Comparison of ENCODE assay signal across 8 cellular contexts in the genomic region with DNA sequence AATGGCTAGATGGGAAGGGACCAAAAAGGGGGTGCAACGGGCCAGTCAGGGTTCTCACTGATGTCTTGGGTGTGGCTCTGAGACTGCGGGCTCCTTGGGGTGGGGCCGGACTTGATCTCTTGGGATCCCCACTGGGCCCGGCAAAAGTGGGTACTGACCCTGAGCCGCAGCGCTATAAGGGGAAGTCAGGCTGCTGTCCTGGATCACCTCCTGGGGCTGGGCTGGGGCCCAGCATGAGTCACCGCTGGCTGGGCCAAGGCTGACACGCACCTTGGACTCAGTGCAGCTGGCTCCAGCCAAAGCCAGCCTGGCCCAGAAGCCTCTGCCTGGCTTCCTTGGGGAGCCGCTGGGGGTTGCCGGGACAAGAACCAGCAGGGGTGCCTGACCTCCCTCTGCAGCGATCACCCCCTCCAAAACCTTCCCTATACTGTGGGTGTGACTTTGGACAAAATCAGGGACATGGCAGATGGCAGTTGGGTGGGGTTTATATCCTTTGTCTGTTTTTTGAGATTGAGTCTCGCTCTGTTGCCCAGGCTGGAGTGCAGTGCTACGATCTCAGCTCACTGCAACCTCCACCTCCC. TPM values are rescaled to one million over a fixed set of nuclear protein-coding genes. Genes with fewer than 3 reads are reported as not detected.
A peak's percentile ranks its signal among the peaks of the same experiment; 100 is the strongest.
DNase-seq lines count a peak whose midpoint lies in the region; ATAC-seq, FAIRE-seq and TF ChIP-seq lines count a peak whose summit lies in the region.

No MANE protein-coding gene starts in this region.

- peaks cover 9% of the 10 kb centered on the region for H4K20me1 ChIP-seq in keratinocyte (ENCODE audit: control insufficient read depth, extremely low read depth, insufficient read depth, low read length)

- H3K4me1 Mint-ChIP-seq in CD8-positive, alpha-beta memory T cell: peaks cover 28 to 52% (median 36%) of the 10 kb centered on the region in 3 donors
- peaks cover 45% of the 10 kb centered on the region for H3K4me1 Mint-ChIP-seq in brain
- H3K4me1 Mint-ChIP-seq in activated naive CD4-positive, alpha-beta T cell treated with anti-CD3 and anti-CD28 coated beads for 36 hours (ENCODE audit: low read depth): peaks cover 36% of the 10 kb centered on the region

- peak overlapping the region; percentile 30 for H3K4me2 ChIP-seq in keratinocyte (ENCODE audit: control insufficient read depth, extremely low read depth, insufficient read depth, low read depth, low read length)

- H3K27me3 ChIP-seq in CD8-positive, alpha-beta memory T cell (ENCODE audit: insufficient read depth, low read length, poor library complexity, severe bottlenecking): no peaks in the 10 kb centered on the region
- H3K27me3 ChIP-seq in keratinocyte (ENCODE audit: control insufficient read depth, extremely low read depth, insufficient read depth, low read length) (no peaks in the 10 kb centered on the region), stomach (no peaks in the 10 kb centered on the region)

- H3K4me3 ChIP-seq in CD8-positive, alpha-beta memory T cell (ENCODE audit: low read length): no peak overlapping the region
- H3K4me3 ChIP-seq in keratinocyte (ENCODE audit: control insufficient read depth in 2 of 3, extremely low read depth in 1 of 3, insufficient read depth in 2 of 3, low read depth in 1 of 3, low read length in 3 of 3) (no peak overlapping the region), stomach (peak overlapping the region in 2 of 4 donors; percentile 10 to 25)

- CTCF ChIA-PET in CD8-positive, alpha-beta memory T cell (lab: Charles Lee): interaction anchor here (1.2 to 15.5 kb wide), 3 partner anchors 16 to 58 kb away, joined by 4 to 436 read pairs (median 299); a partner anchor contains a TSS
- CTCF ChIA-PET in activated naive CD4-positive, alpha-beta T cell treated with anti-CD3 and anti-CD28 coated beads for 36 hours (lab: Charles Lee): interaction anchor here (0.5 to 6.9 kb wide), 6 partner anchors 23 to 135 kb away, joined by 3 to 145 read pairs (median 4); no protein-coding TSS in a partner anchor

- peaks cover 15% of the 10 kb centered on the region for H3K79me2 ChIP-seq in keratinocyte (ENCODE audit: control insufficient read depth, insufficient read depth, low read length)

- H3K4me1 ChIP-seq in CD8-positive, alpha-beta memory T cell (ENCODE audit: insufficient read depth, low read length): peaks cover 40% of the 10 kb centered on the region
- H3K4me1 ChIP-seq in keratinocyte (ENCODE audit: control insufficient read depth, extremely low read depth, insufficient read depth, low read length) (peaks cover 27% of the 10 kb centered on the region), stomach (peaks cover 56 to 73% (median 59%) of the 10 kb centered on the region in 4 donors)

- 18 to 24% (median 21%) methylated on average over 9 to 13 of the region's 13 CpGs for WGBS in stomach, 5 donors

- H3K4me3 Mint-ChIP-seq in CD8-positive, alpha-beta memory T cell: peak overlapping the region in 5 of 7 donors; percentile 37 to 88 (median 55)
- H3K4me3 Mint-ChIP-seq in brain: peak overlapping the region in 1 of 5 experiments; percentile 72
- H3K4me3 Mint-ChIP-seq in activated naive CD4-positive, alpha-beta T cell treated with anti-CD3 and anti-CD28 coated beads for 36 hours: no peak overlapping the region

- peak overlapping the region; percentile 2 for H3K27ac ChIP-seq in CD8-positive, alpha-beta memory T cell (ENCODE audit: low read depth, low read length)
- H3K27ac ChIP-seq in keratinocyte (ENCODE audit: control insufficient read depth, insufficient read depth, low read length) (no peak overlapping the region), stomach (peak overlapping the region; percentile 43 to 85 (median 80))

- H3K27ac Mint-ChIP-seq in CD8-positive, alpha-beta memory T cell: peak overlapping the region in 7 of 8 donors; percentile 48 to 99 (median 73)
- H3K27ac Mint-ChIP-seq in brain: peak overlapping the region in 4 of 5 experiments; percentile 50 to 81 (median 72)
- no peak overlapping the region for H3K27ac Mint-ChIP-seq in activated naive CD4-positive, alpha-beta T cell treated with anti-CD3 and anti-CD28 coated beads for 36 hours

- intact Hi-C loops in stomach (cut with DNase I; ENCODE audit: low total_unique reads): loop anchor here (5.0 kb wide), 1 partner anchor 52 kb away; no protein-coding TSS in a partner anchor
- intact Hi-C loops in activated naive CD4-positive, alpha-beta T cell treated with anti-CD3 and anti-CD28 coated beads for 36 hours (cut with micrococcal nuclease): no loop called here

- DNase-seq in CD8-positive, alpha-beta memory T cell: peak in 3 of 5 donors; percentile 48 to 71 (median 52)
- DNase-seq in NAMALWA (ENCODE audit: low spot score) (peak; percentile 58), keratinocyte (ENCODE audit: low read depth, low spot score) (no peak), stomach (peak; percentile 89), NCI-H510A (lab: John Stamatoyannopoulos, UW) (no peak)
- no peak for DNase-seq in activated naive CD4-positive, alpha-beta T cell treated with anti-CD3 and anti-CD28 coated beads for 36 hours

- no peaks in the 10 kb centered on the region for H3K9me3 ChIP-seq in CD8-positive, alpha-beta memory T cell (ENCODE audit: low read length)
- H3K9me3 ChIP-seq in keratinocyte (ENCODE audit: control insufficient read depth, low read depth, low read length) (no peaks in the 10 kb centered on the region), stomach (no peaks in the 10 kb centered on the region)

- dilution Hi-C loops in keratinocyte (cut with MboI; ENCODE audit: extremely low pct_ligation_motif_present, low sequenced_read_pairs): no loop called here

- peaks cover 14% of the 10 kb centered on the region for H3K36me3 ChIP-seq in CD8-positive, alpha-beta memory T cell (ENCODE audit: insufficient read depth, low read length)
- peaks cover 1 to 8% of the 10 kb centered on the region in 2 experiments for H3K36me3 ChIP-seq in keratinocyte (ENCODE audit: control insufficient read depth in 2 of 2, extremely low read depth in 1 of 2, insufficient read depth in 2 of 2, low read length in 2 of 2)
- peaks cover 8 to 37% (median 21%) of the 10 kb centered on the region in 4 donors for H3K36me3 ChIP-seq in stomach

- TF ChIP-seq CTCF in brain (conservative IDR thresholded peaks at IDR 0.05) (no peak), keratinocyte (optimal IDR thresholded peaks at IDR 0.05 in 1 of 3, IDR thresholded peaks at IDR 0.05 in 1 of 3, conservative IDR thresholded peaks at IDR 0.05 in 1 of 3; ENCODE audit: extremely low read depth in 1 of 3, insufficient read depth in 2 of 3, low read length in 3 of 3) (no peak), stomach (IDR thresholded peaks at IDR 0.05) (no peak)

- no peak overlapping the region for H3K9ac ChIP-seq in keratinocyte (ENCODE audit: control insufficient read depth, extremely low read depth, insufficient read depth, low read length)

- no peak for FAIRE-seq in keratinocyte (lab: Jason Lieb, UNC)

- no peak overlapping the region for H2AFZ ChIP-seq in keratinocyte (ENCODE audit: control insufficient read depth, low read length)

- POLR2A ChIA-PET in CD8-positive, alpha-beta memory T cell (lab: Charles Lee): interaction anchor here (1.1 kb wide), 1 partner anchor 18 kb away, joined by 4 read pairs; no protein-coding TSS in a partner anchor

- peaks cover 7 to 41% (median 7%) of the 10 kb centered on the region in 3 donors for H3K36me3 Mint-ChIP-seq in CD8-positive, alpha-beta memory T cell
- peaks cover 32% of the 10 kb centered on the region for H3K36me3 Mint-ChIP-seq in brain
- H3K36me3 Mint-ChIP-seq in activated naive CD4-positive, alpha-beta T cell treated with anti-CD3 and anti-CD28 coated beads for 36 hours (ENCODE audit: low read depth): peaks cover 14% of the 10 kb centered on the region

- no peaks in the 10 kb centered on the region for H3K9me1 ChIP-seq in keratinocyte (ENCODE audit: control insufficient read depth, extremely low read depth, insufficient read depth, low read length)

- peaks cover 0 to 6% (median 3%) of the 10 kb centered on the region in 5 donors for H3K9me3 Mint-ChIP-seq in CD8-positive, alpha-beta memory T cell
- H3K9me3 Mint-ChIP-seq in brain: peaks cover 0 to 11% (median 5%) of the 10 kb centered on the region in 5 experiments
- H3K9me3 Mint-ChIP-seq in activated naive CD4-positive, alpha-beta T cell treated with anti-CD3 and anti-CD28 coated beads for 36 hours: no peaks in the 10 kb centered on the region

- TF ChIP-seq EP300 in stomach (IDR thresholded peaks at IDR 0.05): peak; percentile 48

- ATAC-seq in GM21515 (IDR thresholded peaks at IDR 0.05; ENCODE audit: unreplicated experiment): no peak

- peaks cover 0 to 48% of the 10 kb centered on the region in 2 donors for H3K27me3 Mint-ChIP-seq in CD8-positive, alpha-beta memory T cell
- H3K27me3 Mint-ChIP-seq in brain: peaks cover 7% of the 10 kb centered on the region
- H3K27me3 Mint-ChIP-seq in activated naive CD4-positive, alpha-beta T cell treated with anti-CD3 and anti-CD28 coated beads for 36 hours (ENCODE audit: low read depth): no peaks in the 10 kb centered on the region

- no peak for TF ChIP-seq POLR2A in stomach (IDR thresholded peaks at IDR 0.05)

RNA-seq across cellular contexts. Expression of a gene that starts 0.6 kb away (rescaled TPM):
- 1 to 10 TPM; 1.3 TPM for total RNA-seq in CD8-positive, alpha-beta memory T cell
- polyA plus RNA-seq in CD8-positive, alpha-beta memory T cell: 0.31 TPM
- 7.6 TPM for polyA plus RNA-seq in brain (ENCODE audit: insufficient read depth, low read depth, low replicate concordance)
- polyA plus RNA-seq in keratinocyte: 0.02 to 0.06 TPM in 2 of 3 replicates, not detected in the other
- not detected for polyA plus RNA-seq in keratinocyte (2011; ENCODE audit: low read depth)
- polyA plus RNA-seq in keratinocyte (2011; cell fraction: cytosol; rRNA removed): not detected in 2 replicates
- polyA plus RNA-seq in keratinocyte (2011; cell fraction: nucleus; rRNA removed): 0.69 and 3.8 TPM in 2 replicates
- 0.02 and 0.34 TPM in 2 replicates for polyA plus RNA-seq in keratinocyte (2012; ENCODE audit: low replicate concordance)
- 0.26 to 0.46 TPM in 2 of 3 replicates, not detected in the other for polyA minus RNA-seq in keratinocyte
- polyA minus RNA-seq in keratinocyte (2011; cell fraction: cytosol; rRNA and poly(A)+ RNA removed): not detected
- 0.84 and 2.8 TPM in 2 replicates for polyA minus RNA-seq in keratinocyte (2011; cell fraction: nucleus; rRNA and poly(A)+ RNA removed)
- total RNA-seq in stomach: 10 to 100 TPM in 1 of 5 donors, 1 to 10 TPM in 3, not detected in 1; 2.4 to 35.7 (median 4.0) TPM
- polyA plus RNA-seq in stomach: 1 to 10 TPM; 1.4 to 2.7 (median 2.6) TPM
- total RNA-seq in activated naive CD4-positive, alpha-beta T cell treated with anti-CD3 and anti-CD28 coated beads for 36 hours: under 1 TPM in 1 of 2 experiments, not detected in 1; 0.19 TPM

RNA-seq across cellular contexts. Expression of a gene that starts 6.6 kb away (rescaled TPM):
- total RNA-seq in CD8-positive, alpha-beta memory T cell: 100 to 1,000 TPM; 300 to 327 TPM
- polyA plus RNA-seq in CD8-positive, alpha-beta memory T cell: 174 TPM
- 159 TPM for polyA plus RNA-seq in brain (ENCODE audit: insufficient read depth, low read depth, low replicate concordance)
- 17.2 to 36.7 TPM (median 20.7 TPM) in 3 replicates for polyA plus RNA-seq in keratinocyte
- 36.2 TPM for polyA plus RNA-seq in keratinocyte (2011; ENCODE audit: low read depth)
- 13.4 and 56.6 TPM in 2 replicates for polyA plus RNA-seq in keratinocyte (2011; cell fraction: cytosol; rRNA removed)
- 31.1 and 77.4 TPM in 2 replicates for polyA plus RNA-seq in keratinocyte (2011; cell fraction: nucleus; rRNA removed)
- 25.3 and 35.2 TPM in 2 replicates for polyA plus RNA-seq in keratinocyte (2012; ENCODE audit: low replicate concordance)
- polyA minus RNA-seq in keratinocyte: 8.8 to 21.5 TPM (median 11.9 TPM) in 3 replicates
- polyA minus RNA-seq in keratinocyte (2011; cell fraction: cytosol; rRNA and poly(A)+ RNA removed): 116 TPM
- 81.8 and 91.2 TPM in 2 replicates for polyA minus RNA-seq in keratinocyte (2011; cell fraction: nucleus; rRNA and poly(A)+ RNA removed)
- total RNA-seq in stomach: 1,000 to 10,000 TPM in 2 of 5 donors, 100 to 1,000 TPM in 3; 118 to 1,659 (median 737) TPM
- 100 to 1,000 TPM in 2 of 3 donors, 10 to 100 TPM in 1; 78.6 to 272 (median 102) TPM for polyA plus RNA-seq in stomach
- total RNA-seq in activated naive CD4-positive, alpha-beta T cell treated with anti-CD3 and anti-CD28 coated beads for 36 hours: 100 to 1,000 TPM in 1 of 2 experiments, 10 to 100 TPM in 1; 87.9 to 105 TPM

RNA-seq across cellular contexts. Expression of a gene that starts 48.0 kb away (rescaled TPM):
- 100 to 1,000 TPM; 351 to 373 TPM for total RNA-seq in CD8-positive, alpha-beta memory T cell
- polyA plus RNA-seq in CD8-positive, alpha-beta memory T cell: 154 TPM
- polyA plus RNA-seq in brain (ENCODE audit: insufficient read depth, low read depth, low replicate concordance) (231 TPM), keratinocyte (150 to 170 TPM (median 162 TPM) in 3 replicates), stomach (100 to 1,000 TPM; 114 to 181 (median 173) TPM)
- polyA plus RNA-seq in keratinocyte (2011; ENCODE audit: low read depth): 50.4 TPM
- polyA plus RNA-seq in keratinocyte (2011; cell fraction: cytosol; rRNA removed): 74.7 and 141 TPM in 2 replicates
- polyA plus RNA-seq in keratinocyte (2011; cell fraction: nucleus; rRNA removed): 41.7 and 45.2 TPM in 2 replicates
- polyA plus RNA-seq in keratinocyte (2012; ENCODE audit: low replicate concordance): 86.5 and 186 TPM in 2 replicates
- 30.7 to 49.0 TPM (median 33.8 TPM) in 3 replicates for polyA minus RNA-seq in keratinocyte
- polyA minus RNA-seq in keratinocyte (2011; cell fraction: cytosol; rRNA and poly(A)+ RNA removed): 109 TPM
- 16.4 and 21.7 TPM in 2 replicates for polyA minus RNA-seq in keratinocyte (2011; cell fraction: nucleus; rRNA and poly(A)+ RNA removed)
- total RNA-seq in stomach: 100 to 1,000 TPM in 2 of 5 donors, 10 to 100 TPM in 3; 24.1 to 185 (median 98.6) TPM
- 100 to 1,000 TPM; 439 to 451 TPM for total RNA-seq in activated naive CD4-positive, alpha-beta T cell treated with anti-CD3 and anti-CD28 coated beads for 36 hours

RNA-seq across cellular contexts. Expression of a gene that starts 48.6 kb away (rescaled TPM):
- not detected for total RNA-seq in CD8-positive, alpha-beta memory T cell
- not detected for polyA plus RNA-seq in CD8-positive, alpha-beta memory T cell
- polyA plus RNA-seq in brain (ENCODE audit: insufficient read depth, low read depth, low replicate concordance) (0.25 TPM), keratinocyte (0.03 TPM in 1 of 3 replicates, not detected in the others), stomach (under 1 TPM in 1 of 3 donors, not detected in 2; 0.95 TPM)
- polyA plus RNA-seq in keratinocyte (2011; ENCODE audit: low read depth): not detected
- not detected in 2 replicates for polyA plus RNA-seq in keratinocyte (2011; cell fraction: cytosol; rRNA removed)
- 0.20 and 0.31 TPM in 2 replicates for polyA plus RNA-seq in keratinocyte (2011; cell fraction: nucleus; rRNA removed)
- not detected in 2 replicates for polyA plus RNA-seq in keratinocyte (2012; ENCODE audit: low replicate concordance)
- not detected in 3 replicates for polyA minus RNA-seq in keratinocyte
- polyA minus RNA-seq in keratinocyte (2011; cell fraction: cytosol; rRNA and poly(A)+ RNA removed): not detected
- polyA minus RNA-seq in keratinocyte (2011; cell fraction: nucleus; rRNA and poly(A)+ RNA removed): not detected in 2 replicates
- 10 to 100 TPM in 3 of 5 donors, 1 to 10 TPM in 1, under 1 TPM in 1; 0.87 to 25.4 (median 11.4) TPM for total RNA-seq in stomach
- under 1 TPM in 1 of 2 experiments, not detected in 1; 0.10 TPM for total RNA-seq in activated naive CD4-positive, alpha-beta T cell treated with anti-CD3 and anti-CD28 coated beads for 36 hours

Comparison
In these comparisons a context has a peak if more than half of its experiments do, and no peak if none do; other contexts are left out.
1. DNase-seq: peak in CD8-positive, alpha-beta memory T cell (3 of 5), NAMALWA (single experiment) and stomach (single experiment); none in keratinocyte (single experiment), NCI-H510A (single experiment) and activated naive CD4-positive, alpha-beta T cell treated with anti-CD3 and anti-CD28 coated beads for 36 hours (single experiment).